Comparison of ENCODE assay signal across 8 cellular contexts in the genomic region with DNA sequence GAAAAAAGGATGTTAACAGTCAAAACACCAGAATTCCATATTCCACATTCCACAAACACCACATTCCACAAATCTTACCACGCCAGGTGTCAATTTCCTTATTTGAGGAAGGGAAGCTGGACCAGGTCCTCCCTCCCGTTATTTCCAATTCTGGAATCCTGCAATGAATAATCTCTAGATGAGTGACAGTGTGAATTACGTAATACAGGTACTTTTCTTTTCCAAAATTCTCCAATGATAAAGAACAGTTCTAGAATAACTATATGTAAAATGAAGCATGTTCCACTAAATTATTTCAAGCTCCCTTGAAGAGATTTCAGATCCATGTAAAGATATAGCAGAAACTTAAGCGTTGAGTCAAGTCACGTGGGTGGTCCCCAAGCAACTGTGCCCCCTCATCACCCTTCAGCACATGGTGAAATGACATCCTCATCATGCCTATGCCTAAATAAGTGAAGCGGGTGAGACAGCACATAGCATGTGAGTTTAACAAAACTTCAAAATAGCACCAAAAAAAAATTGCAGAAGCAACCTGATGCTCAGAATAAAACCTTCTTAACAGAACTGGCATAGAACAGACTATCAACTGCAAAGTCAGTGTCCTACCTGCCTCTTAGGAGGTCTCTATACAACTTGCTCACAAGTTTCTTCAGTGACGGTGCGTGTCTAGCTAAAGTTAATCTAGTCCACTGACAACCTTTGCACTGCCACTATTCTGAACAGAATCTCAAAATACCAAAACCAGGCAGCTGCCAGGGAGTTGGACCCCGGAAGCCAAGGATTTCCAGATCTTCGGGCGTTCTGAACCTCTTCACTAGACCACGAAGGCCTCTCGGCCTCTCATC. TPM values are rescaled to one million over a fixed set of nuclear protein-coding genes. Genes with fewer than 3 reads are reported as not detected.
DNase-seq lines count a peak whose midpoint lies in the region; ATAC-seq and TF ChIP-seq lines count a peak whose summit lies in the region.

No MANE protein-coding gene starts in this region.

- peaks cover 7% of the 10 kb centered on the region for H3K4me1 ChIP-seq in A673 (ENCODE audit: insufficient read depth, low read length, poor library complexity, severe bottlenecking)
- H3K4me1 ChIP-seq in cardiac muscle cell (ENCODE audit: low read depth), result peaks cover 13% of the 10 kb centered on the region
- H3K4me1 ChIP-seq in psoas muscle, result peaks cover 13% of the 10 kb centered on the region

- peak overlapping the region; percentile 80 for H3K27ac ChIP-seq in A673 (ENCODE audit: low read depth, low read length, poor library complexity, severe bottlenecking)
- H3K27ac ChIP-seq in HL-60 (replicated peaks), result peak overlapping the region; percentile 81
- peak overlapping the region; percentile 82 for H3K27ac ChIP-seq in cardiac muscle cell
- peak overlapping the region; percentile 88 for H3K27ac ChIP-seq in psoas muscle

- WGBS in psoas muscle, 3 donors, result 22 to 26% (median 25%) methylated on average over 13 of the region's 13 CpGs

- no TSS peak for BruUV-seq in A673 (replicated peaks; lab: Mats Ljungman, UMichigan)

- peak; percentile 34 for DNase-seq in A673 (ENCODE audit: low spot score)
- DNase-seq in HL-60 (ENCODE audit: low read depth in 1 of 2, low spot score in 1 of 2), result peak in 1 of 2 experiments; percentile 13
- DNase-seq in activated CD4-positive, alpha-beta memory T cell treated with anti-CD3 and anti-CD28 coated beads, Interleukin-2, amount 10 ng/mL, durations not matched to agents 7 days and 5 days, result no peak
- peak in 1 of 2 donors; percentile 2 for DNase-seq in cardiac muscle cell (ENCODE audit: low read depth in 1 of 2, low spot score in 1 of 2)
- no peak for DNase-seq in psoas muscle
- no peak for DNase-seq in SKM-1 treated with dmso at 0.1 percent for 144 hours (lab: John Stamatoyannopoulos, UW; ENCODE audit: unreplicated experiment)
- DNase-seq in epidermal melanocyte (ENCODE audit: insufficient read length, low spot score), result no peak

- H3K36me3 ChIP-seq in A673 (ENCODE audit: insufficient read depth, low read length, poor library complexity, severe bottlenecking), result peaks cover 35% of the 10 kb centered on the region
- peaks cover 16% of the 10 kb centered on the region for H3K36me3 ChIP-seq in cardiac muscle cell
- H3K36me3 ChIP-seq in psoas muscle (ENCODE audit: insufficient read depth in 1 of 2, low read depth in 1 of 2), result peaks cover 11 to 38% of the 10 kb centered on the region in 2 donors

- TF ChIP-seq CTCF in A673 (conservative IDR thresholded peaks at IDR 0.05; ENCODE audit: low read depth, low read length), result no peak
- TF ChIP-seq CTCF in HL-60 (IDR thresholded peaks at IDR 0.05; ENCODE audit: insufficient read depth, low read length), result no peak
- no peak for TF ChIP-seq CTCF in cardiac muscle cell (IDR thresholded peaks at IDR 0.05; ENCODE audit: low read depth, low read length)
- TF ChIP-seq CTCF in psoas muscle (IDR thresholded peaks at IDR 0.05), result no peak

- CTCF ChIA-PET in A673 (lab: Charles Lee), result no interaction called here
- CTCF ChIA-PET in activated CD4-positive, alpha-beta memory T cell treated with anti-CD3 and anti-CD28 coated beads, Interleukin-2, amount 10 ng/mL, durations not matched to agents 7 days and 5 days (lab: Charles Lee), result interaction anchor here (0.9 to 2.7 kb wide), 4 partner anchors 41 to 261 kb away, joined by 3 to 13 read pairs (median 6); no protein-coding TSS in a partner anchor

- H3K4me3 ChIP-seq in A673 (ENCODE audit: low read depth, low read length, poor library complexity, severe bottlenecking), result peak overlapping the region; percentile 85
- H3K4me3 ChIP-seq in HL-60 (replicated peaks; ENCODE audit: insufficient read depth, low read length), result peak overlapping the region; percentile 96
- peak overlapping the region; percentile 98 for H3K4me3 ChIP-seq in cardiac muscle cell
- peak overlapping the region; percentile 98 for H3K4me3 ChIP-seq in psoas muscle

- peak overlapping the region; percentile 90 for H3K4me3 Mint-ChIP-seq in activated CD4-positive, alpha-beta memory T cell treated with anti-CD3 and anti-CD28 coated beads, Interleukin-2, amount 10 ng/mL, durations not matched to agents 7 days and 5 days

- POLR2A ChIA-PET in A673 (lab: Charles Lee; ENCODE audit: low non-redundant PET), result interaction anchor here (0.9 kb wide), 1 partner anchor 26 kb away, joined by 3 read pairs; no protein-coding TSS in a partner anchor
- POLR2A ChIA-PET in activated CD4-positive, alpha-beta memory T cell treated with anti-CD3 and anti-CD28 coated beads, Interleukin-2, amount 10 ng/mL, durations not matched to agents 7 days and 5 days (lab: Charles Lee), result interaction anchor here (0.7 to 3.1 kb wide), 8 partner anchors 13 to 109 kb away, joined by 3 to 30 read pairs (median 4); partner anchors contain the start of genes PRDM10 and TMEM45B

- H3K27me3 Mint-ChIP-seq in activated CD4-positive, alpha-beta memory T cell treated with anti-CD3 and anti-CD28 coated beads, Interleukin-2, amount 10 ng/mL, durations not matched to agents 7 days and 5 days, result peaks cover 3% of the 10 kb centered on the region

- ATAC-seq in GM18511 (IDR thresholded peaks at IDR 0.05; ENCODE audit: unreplicated experiment), result peak; percentile 4
- ATAC-seq in psoas muscle, result peak; percentile 10 to 45 (median 24)

- intact Hi-C loops in A673 (cut with micrococcal nuclease; ENCODE audit: unreplicated experiment) (no loop called here), psoas muscle (cut with DNase I) (no loop called here)

- H3K27me3 ChIP-seq in A673 (replicated peaks; ENCODE audit: insufficient read depth, low read depth, low read length, poor library complexity) (no peaks in the 10 kb centered on the region), HL-60 (ENCODE audit: insufficient read depth, poor library complexity, severe bottlenecking) (no peaks in the 10 kb centered on the region), cardiac muscle cell (no peaks in the 10 kb centered on the region), psoas muscle (ENCODE audit: insufficient read depth in 3 of 3, low read length in 2 of 3) (no peaks in the 10 kb centered on the region)

- H3K27ac Mint-ChIP-seq in activated CD4-positive, alpha-beta memory T cell treated with anti-CD3 and anti-CD28 coated beads, Interleukin-2, amount 10 ng/mL, durations not matched to agents 7 days and 5 days, result peak overlapping the region; percentile 77

- no peaks in the 10 kb centered on the region for H3K9me3 Mint-ChIP-seq in activated CD4-positive, alpha-beta memory T cell treated with anti-CD3 and anti-CD28 coated beads, Interleukin-2, amount 10 ng/mL, durations not matched to agents 7 days and 5 days

- peaks cover 39% of the 10 kb centered on the region for H3K4me1 Mint-ChIP-seq in activated CD4-positive, alpha-beta memory T cell treated with anti-CD3 and anti-CD28 coated beads, Interleukin-2, amount 10 ng/mL, durations not matched to agents 7 days and 5 days

- H3K36me3 Mint-ChIP-seq in activated CD4-positive, alpha-beta memory T cell treated with anti-CD3 and anti-CD28 coated beads, Interleukin-2, amount 10 ng/mL, durations not matched to agents 7 days and 5 days (ENCODE audit: low read depth), result peaks cover 32% of the 10 kb centered on the region

- H3K9me3 ChIP-seq in A673 (ENCODE audit: low read depth, low read length, poor library complexity, severe bottlenecking), result no peaks in the 10 kb centered on the region
- H3K9me3 ChIP-seq in cardiac muscle cell (ENCODE audit: low read depth), result no peaks in the 10 kb centered on the region
- no peaks in the 10 kb centered on the region for H3K9me3 ChIP-seq in psoas muscle

RNA-seq across cellular contexts. Expression of gene NFRKB, which starts 0.9 kb away (rescaled TPM):
- 53.6 and 54.5 TPM in 2 replicates for total RNA-seq in A673 (2021)
- total RNA-seq in activated CD4-positive, alpha-beta memory T cell treated with anti-CD3 and anti-CD28 coated beads, Interleukin-2, amount 10 ng/mL, durations not matched to agents 7 days and 5 days, result 10 to 100 TPM; 39.2 to 44.9 TPM
- 36.3 and 43.7 TPM in 2 replicates for total RNA-seq in cardiac muscle cell
- 44.2 and 50.6 TPM in 2 replicates for polyA plus RNA-seq in cardiac muscle cell
- total RNA-seq in psoas muscle, result 10 to 100 TPM; 14.2 to 18.3 (median 15.6) TPM
- polyA plus RNA-seq in psoas muscle, result 10 to 100 TPM in 1 of 3 donors, 1 to 10 TPM in 2; 7.4 to 11.1 (median 9.7) TPM
